Comparison of ENCODE assay signal across 14 cellular contexts in genomic region chr7:128878226-128879105, GRCh38. TPM values are rescaled to one million over a fixed set of nuclear protein-coding genes. Genes with fewer than 3 reads are reported as not detected.
"Had no signal": no experiment of that assay in that cellular context is flagged by ENCODE, and none has a peak within 500 bp of the region (broad histone marks: within the 10 kb centered on the region; RNA-seq: fewer than 3 reads in every experiment).

No MANE protein-coding gene starts in this region.

- H3K4me1 ChIP-seq: colonic mucosa had no signal

- DNase-seq: activated CD4-positive, alpha-beta T cell treated with anti-CD3 and anti-CD28 coated beads, Interleukin-2, amount 50 U/mL, for 1 hour; activated naive CD4-positive, alpha-beta T cell treated with anti-CD3 and anti-CD28 coated beads for 36 hours; colonic mucosa; esophagus squamous epithelium; nephron progenitor cell; stimulated activated CD4-positive, alpha-beta T cell treated with anti-CD3 and anti-CD28 coated beads, Interleukin-2, amount 100 ng/mL, for 24 hours had no signal

- H3K9me3 Mint-ChIP-seq: activated naive CD4-positive, alpha-beta T cell treated with anti-CD3 and anti-CD28 coated beads for 36 hours; activated T-helper 2 cell treated with anti-CD3 and anti-CD28 coated beads, Interferon-gamma antibody, Interleukin-2, Interleukin-4, amounts not matched to agents 10 μg/mL and 5 μg/mL and 100 μg/mL, durations not matched to agents 14 hours and 24 hours and 36 hours; nephron progenitor cell; stimulated activated effector memory CD8-positive, alpha-beta T cell treated with anti-CD3 and anti-CD28 coated beads, Interleukin-12 subunit alpha, Interleukin-12 subunit beta, amount 100 ng/mL, for 72 hours; T-helper 2 cell treated with Interferon-gamma antibody and Interleukin-4, amounts not matched to agents 5 μg/mL and 100 μg/mL, for 36 hours had no signal

- H3K4me3 Mint-ChIP-seq: activated naive CD4-positive, alpha-beta T cell treated with anti-CD3 and anti-CD28 coated beads for 36 hours; nephron progenitor cell; stimulated activated effector memory CD8-positive, alpha-beta T cell treated with anti-CD3 and anti-CD28 coated beads, Interleukin-12 subunit alpha, Interleukin-12 subunit beta, amount 100 ng/mL, for 72 hours; T-helper 2 cell treated with Interferon-gamma antibody and Interleukin-4, amounts not matched to agents 5 μg/mL and 100 μg/mL, for 36 hours had no signal

- H3K27ac ChIP-seq: colonic mucosa, esophagus squamous epithelium, hepatocyte, thoracic aorta had no signal

- H2AFZ ChIP-seq: hepatocyte had no signal

- H3K4me3 ChIP-seq: colonic mucosa, esophagus squamous epithelium, hepatocyte, thoracic aorta had no signal

- H3K9me3 ChIP-seq: colonic mucosa, esophagus squamous epithelium, thoracic aorta had no signal

- H3K4me2 ChIP-seq: hepatocyte had no signal

- H3K36me3 Mint-ChIP-seq: stimulated activated effector memory CD8-positive, alpha-beta T cell treated with anti-CD3 and anti-CD28 coated beads, Interleukin-12 subunit alpha, Interleukin-12 subunit beta, amount 100 ng/mL, for 72 hours had no signal

- H3K36me3 ChIP-seq: colonic mucosa, esophagus squamous epithelium, thoracic aorta had no signal

- H3K79me2 ChIP-seq: hepatocyte had no signal

- H3K27ac Mint-ChIP-seq: activated naive CD4-positive, alpha-beta T cell treated with anti-CD3 and anti-CD28 coated beads for 36 hours; activated T-helper 2 cell treated with anti-CD3 and anti-CD28 coated beads, Interferon-gamma antibody, Interleukin-2, Interleukin-4, amounts not matched to agents 10 μg/mL and 5 μg/mL and 100 μg/mL, durations not matched to agents 14 hours and 24 hours and 36 hours; nephron progenitor cell; stimulated activated effector memory CD8-positive, alpha-beta T cell treated with anti-CD3 and anti-CD28 coated beads, Interleukin-12 subunit alpha, Interleukin-12 subunit beta, amount 100 ng/mL, for 72 hours; T-helper 2 cell treated with Interferon-gamma antibody and Interleukin-4, amounts not matched to agents 5 μg/mL and 100 μg/mL, for 36 hours had no signal

- H3K27me3 ChIP-seq: colonic mucosa, esophagus squamous epithelium, hepatocyte had no signal

- ATAC-seq: sciatic nerve; stimulated activated effector memory CD8-positive, alpha-beta T cell treated with anti-CD3 and anti-CD28 coated beads, Interleukin-12 subunit alpha, Interleukin-12 subunit beta, amount 100 ng/mL, for 72 hours had no signal

RNA-seq across cellular contexts. Expression of gene KCP, which starts 32.0 kb away (rescaled TPM):
- total RNA-seq: activated naive CD4-positive, alpha-beta T cell treated with anti-CD3 and anti-CD28 coated beads for 36 hours; activated T-helper 2 cell treated with anti-CD3 and anti-CD28 coated beads, Interferon-gamma antibody, Interleukin-2, Interleukin-4, amounts not matched to agents 10 μg/mL and 5 μg/mL and 100 μg/mL, durations not matched to agents 14 hours and 24 hours and 36 hours; fibroblast of villous mesenchyme had no signal

RNA-seq across cellular contexts. Expression of gene FLNC, which starts 48.3 kb away (rescaled TPM):
- total RNA-seq: activated T-helper 2 cell treated with anti-CD3 and anti-CD28 coated beads, Interferon-gamma antibody, Interleukin-2, Interleukin-4, amounts not matched to agents 10 μg/mL and 5 μg/mL and 100 μg/mL, durations not matched to agents 14 hours and 24 hours and 36 hours had no signal

RNA-seq across cellular contexts. Expression of gene IRF5, which starts 59.3 kb away (rescaled TPM):
- total RNA-seq: glomerular endothelial cell had no signal
